In genomic region chr16:87321336-87322107, GRCh38 we compare ENCODE assay signal across 16 cellular contexts. TPM values are rescaled to one million over a fixed set of nuclear protein-coding genes. Genes with fewer than 3 reads are reported as not detected.
DNase-seq lines count a peak whose midpoint lies in the region; ATAC-seq, FAIRE-seq and TF ChIP-seq lines count a peak whose summit lies in the region.
"Had no signal": no experiment of that assay in that cellular context is flagged by ENCODE, and none has a peak within 500 bp of the region (broad histone marks: within the 10 kb centered on the region; RNA-seq: fewer than 3 reads in every experiment).

No MANE protein-coding gene starts in this region.

- peaks cover 6 to 7% of the 10 kb centered on the region in 2 donors for H3K4me1 ChIP-seq in kidney (ENCODE audit: control insufficient read depth in 1 of 2, insufficient read depth in 1 of 2, low read depth in 1 of 2, low read length in 2 of 2)
- H3K4me1 ChIP-seq: BE2C had no signal

- no peak for TF ChIP-seq CTCF in WERI-Rb-1 (IDR thresholded peaks at IDR 0.05; ENCODE audit: low read depth, low read length)
- no peak for TF ChIP-seq CTCF in kidney (IDR thresholded peaks at IDR 0.05; ENCODE audit: borderline replicate concordance, extremely low read depth, insufficient read depth)

- H3K36me3 ChIP-seq in WERI-Rb-1 (no peaks in the 10 kb centered on the region), kidney (ENCODE audit: control insufficient read depth in 1 of 2, insufficient read depth in 2 of 2, low read length in 2 of 2) (peaks cover 0 to 2% of the 10 kb centered on the region in 2 donors)
- H3K36me3 ChIP-seq: BE2C had no signal

- H3K27ac ChIP-seq in WERI-Rb-1: peak overlapping the region; percentile 60
- no peak overlapping the region for H3K27ac ChIP-seq in kidney (ENCODE audit: low read depth in 2 of 2, low read length in 2 of 2)

- no peak overlapping the region for H3K9ac ChIP-seq in kidney (ENCODE audit: low read length in 2 of 2)
- H3K9ac ChIP-seq: SK-N-SH had no signal

- no peaks in the 10 kb centered on the region for H3K27me3 ChIP-seq in WERI-Rb-1 (ENCODE audit: insufficient read depth, low read depth, severe bottlenecking)
- H3K27me3 ChIP-seq: BE2C had no signal

- H3K4me3 ChIP-seq in WERI-Rb-1 (ENCODE audit: low read depth, low read length) (no peak overlapping the region), kidney (ENCODE audit: low read length in 2 of 2) (no peak overlapping the region)

- no peak for FAIRE-seq in kidney (lab: Jason Lieb, UNC)

- H3K9me3 ChIP-seq in WERI-Rb-1 (ENCODE audit: severe bottlenecking) (no peaks in the 10 kb centered on the region), kidney (ENCODE audit: control insufficient read depth in 1 of 2, low read length in 2 of 2) (no peaks in the 10 kb centered on the region)
- H3K9me3 ChIP-seq: SK-N-SH had no signal

- ATAC-seq in HG02588 (IDR thresholded peaks at IDR 0.05; ENCODE audit: unreplicated experiment): no peak

- intact Hi-C loops in kidney (cut with DNase I): loop anchor here (10.0 kb wide), 1 partner anchor 53 kb away; no protein-coding TSS in a partner anchor

- peak; percentile 73 for DNase-seq in DMS 273 (lab: John Stamatoyannopoulos, UW; ENCODE audit: unreplicated experiment)
- peak; percentile 56 for DNase-seq in NCI-H1694 (lab: John Stamatoyannopoulos, UW)
- peak; percentile 21 for DNase-seq in WERI-Rb-1
- peak; percentile 31 for DNase-seq in kidney
- DNase-seq in cortex of kidney (lab: John Stamatoyannopoulos, UW): no peak
- no peak for DNase-seq in activated gamma-delta T cell (lab: John Stamatoyannopoulos, UW)
- DNase-seq in CD1c-positive myeloid dendritic cell (ENCODE audit: extremely low spot score): no peak
- DNase-seq: BE2C, DMS153, EL, H9, IMR-90, NCI-H1417 treated with DMSO at 0.1 percent for 48 hours, NCI-H748 treated with DMSO at 0.1 percent for 48 hours, SK-N-SH had no signal

RNA-seq across cellular contexts. Expression of gene C16orf95, which starts 4.3 kb away (rescaled TPM):
- total RNA-seq in kidney: 2.5 TPM
- polyA plus RNA-seq in kidney (ENCODE audit: insufficient read depth, low read depth, low replicate concordance): 11.5 TPM

Comparison
In these comparisons a context has a peak if more than half of its experiments do, and no peak if none do; other contexts are left out.
1. DNase-seq: peak in DMS 273 (single experiment), NCI-H1694 (single experiment), WERI-Rb-1 (single experiment) and kidney (single experiment); none in cortex of kidney (single experiment), activated gamma-delta T cell (single experiment) and CD1c-positive myeloid dendritic cell (single experiment).